In the genomic region with DNA sequence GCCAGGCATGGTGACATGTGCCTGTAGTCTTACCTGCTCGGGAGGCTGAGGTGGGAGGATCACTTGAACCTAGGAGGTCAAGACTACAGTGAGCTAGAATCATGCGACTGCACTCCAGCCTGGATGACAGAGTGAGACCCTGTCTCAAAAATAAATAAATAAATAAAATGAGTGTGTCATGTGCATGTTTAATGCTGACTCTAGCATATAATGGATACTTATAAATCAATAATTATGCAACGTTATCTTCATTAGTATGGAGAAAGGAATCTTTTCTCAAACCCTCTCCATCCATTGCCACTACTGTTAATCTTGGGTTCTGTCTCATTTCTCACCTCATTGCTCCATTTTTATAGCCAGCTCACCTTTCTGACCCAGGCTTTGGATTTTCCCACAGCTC, we compare ENCODE assay signal across 24 cellular contexts.
"Had no signal": no experiment of that assay in that cellular context is flagged by ENCODE, and none has a peak within 500 bp of the region (broad histone marks: within the 10 kb centered on the region; RNA-seq: fewer than 3 reads in every experiment).

No MANE protein-coding gene starts in this region.

- FAIRE-seq: HTR-8/SVneo, RCC 7860 had no signal

- H3K27ac ChIP-seq: HL-60, KMS-11, SJSA1, SK-N-MC had no signal

- DNase-seq: Kasumi-1, MM.1S, NCI-H1092 treated with DMSO at 0.1 percent for 48 hours, NCI-H1436, NCI-H187, NCI-H2029, NCI-H2081 treated with DMSO at 0.1 percent for 48 hours, NCI-H2171, NCI-H226, NCI-H446, NCI-H510A, NCI-H524 treated with DMSO at 0.1 percent for 48 hours, NCI-H69, NCI-H774, Right ventricle myocardium superior, RPMI8226, SIG-M5, SW 1271 had no signal

- H3K9ac ChIP-seq: KMS-11 had no signal

- H3K4me2 ChIP-seq: KMS-11 had no signal

- H3K36me3 ChIP-seq: SJSA1 had no signal

- H3K4me3 ChIP-seq: SJSA1, SK-N-MC had no signal

- H3K27me3 ChIP-seq: SJSA1 had no signal

- H3K9me3 ChIP-seq: SJSA1 had no signal
